17 cellular contexts compared by ENCODE assay signal in genomic region chr1:184449916-184450315, GRCh38.
"Had no signal": no experiment of that assay in that cellular context is flagged by ENCODE, and none has a peak within 500 bp of the region (broad histone marks: within the 10 kb centered on the region; RNA-seq: fewer than 3 reads in every experiment).

No MANE protein-coding gene starts in this region.

- FAIRE-seq: endometrium, islet of Langerhans had no signal

- H3K27me3 ChIP-seq: cardiac muscle cell, heart left ventricle, right lobe of liver, tibial artery had no signal

- H3K27ac ChIP-seq: cardiac muscle cell, heart left ventricle, left ventricle myocardium inferior, lower lobe of right lung, right lobe of liver, tibial artery had no signal

- DNase-seq: effector memory CD4-positive, alpha-beta T cell; foreskin melanocyte; heart left ventricle; hypothalamus; left ventricle myocardium inferior; lower lobe of right lung; mesenchymal stem cell; midbrain; naive B cell; right lobe of liver; stimulated activated CD4-positive, alpha-beta T cell treated with anti-CD3 and anti-CD28 coated beads, Interleukin-4, amount 100 ng/mL, for 1 hour; stimulated activated CD8-positive, alpha-beta memory T cell treated with anti-CD3 and anti-CD28 coated beads, Interleukin-4, amount 100 ng/mL, for 48 hours; tibial artery had no signal

- H3K9me3 ChIP-seq: heart left ventricle, left ventricle myocardium inferior, lower lobe of right lung, right lobe of liver, tibial artery had no signal

- ATAC-seq: lower lobe of right lung; right lobe of liver; stimulated activated effector memory CD8-positive, alpha-beta T cell treated with anti-CD3 and anti-CD28 coated beads, Interleukin-12 subunit alpha, Interleukin-12 subunit beta, amount 100 ng/mL, for 72 hours had no signal

- H3K4me3 ChIP-seq: cardiac muscle cell, heart left ventricle, left ventricle myocardium inferior, lower lobe of right lung, right lobe of liver, tibial artery had no signal

- H3K4me1 ChIP-seq: right lobe of liver, tibial artery had no signal

- H3K36me3 ChIP-seq: cardiac muscle cell, heart left ventricle, left ventricle myocardium inferior, lower lobe of right lung, right lobe of liver, tibial artery had no signal
